34 cellular contexts compared by ENCODE assay signal in genomic region chr1:12245733-12246132, GRCh38.
"Had no signal": no experiment of that assay in that cellular context is flagged by ENCODE, and none has a peak within 500 bp of the region (broad histone marks: within the 10 kb centered on the region; RNA-seq: fewer than 3 reads in every experiment).

No MANE protein-coding gene starts in this region.

- H3K4me3 ChIP-seq: psoas muscle, smooth muscle cell had no signal

- H2AFZ ChIP-seq: parathyroid adenoma had no signal

- DNase-seq: activated CD4-positive, alpha-beta memory T cell treated with anti-CD3 and anti-CD28 coated beads, Interleukin-2, amount 10 ng/mL, durations not matched to agents 7 days and 5 days; activated CD4-positive, alpha-beta T cell treated with anti-CD3 and anti-CD28 coated beads for 1 hour; activated CD4-positive, alpha-beta T cell treated with anti-CD3 and anti-CD28 coated beads, Interleukin-2, amount 10 ng/mL, durations not matched to agents 7 days and 5 days; activated CD8-positive, alpha-beta memory T cell treated with anti-CD3 and anti-CD28 coated beads, Interleukin-2, amount 50 U/mL, for 48 hours; activated gamma-delta T cell treated with Interleukin-2 at 50 U/mL for 16 hours; activated naive CD4-positive, alpha-beta T cell treated with anti-CD3 and anti-CD28 coated beads, Interleukin-2, amount 50 U/mL, for 16 hours; activated T-cell treated with anti-CD3 and anti-CD28 coated beads, Interleukin-2, amount 50 U/mL, for 4 hours; amygdala; dermis blood vessel endothelial cell; effector CD8-positive, alpha-beta T cell; glutamatergic neuron; left cardiac atrium; left ventricle myocardium superior; naive thymus-derived CD4-positive, alpha-beta T cell; occipital lobe; psoas muscle; stimulated activated CD4-positive, alpha-beta T cell treated with anti-CD3 and anti-CD28 coated beads, Interleukin-15, amount 100 ng/mL, for 24 hours; stimulated activated CD4-positive, alpha-beta T cell treated with anti-CD3 and anti-CD28 coated beads, Interleukin-2, amount 100 ng/mL, for 24 hours; stimulated activated naive CD8-positive, alpha-beta T cell treated with anti-CD3 and anti-CD28 coated beads, Interleukin-15, Interleukin-2, amounts not matched to agents 100 U/mL and 50 U/mL, for 24 hours; substantia nigra; T-helper 2 cell; trophoblast cell had no signal

- H3K79me2 ChIP-seq: parathyroid adenoma had no signal

- H3K27ac Mint-ChIP-seq: activated CD4-positive, alpha-beta memory T cell treated with anti-CD3 and anti-CD28 coated beads, Interleukin-2, amount 10 ng/mL, durations not matched to agents 7 days and 5 days; activated CD4-positive, alpha-beta T cell treated with anti-CD3 and anti-CD28 coated beads, Interleukin-2, amount 10 ng/mL, durations not matched to agents 7 days and 5 days; activated T-helper 17 cell treated with anti-CD3 and anti-CD28 coated beads, Interleukin-2, amount 50 U/mL, for 72 hours; mesothelial cell of epicardium had no signal

- H3K4me3 Mint-ChIP-seq: activated CD4-positive, alpha-beta memory T cell treated with anti-CD3 and anti-CD28 coated beads, Interleukin-2, amount 10 ng/mL, durations not matched to agents 7 days and 5 days; activated CD4-positive, alpha-beta T cell treated with anti-CD3 and anti-CD28 coated beads, Interleukin-2, amount 10 ng/mL, durations not matched to agents 7 days and 5 days; activated T-cell treated with anti-CD3 and anti-CD28 coated beads, Interleukin-2, amount 50 U/mL, for 4 hours; activated T-helper 17 cell treated with anti-CD3 and anti-CD28 coated beads, Interleukin-2, amount 50 U/mL, for 72 hours; central memory CD8-positive, alpha-beta T cell; mesothelial cell of epicardium; naive thymus-derived CD4-positive, alpha-beta T cell; neural crest cell had no signal

- H3K9ac ChIP-seq: parathyroid adenoma had no signal

- H3K4me1 ChIP-seq: parathyroid adenoma had no signal

- FAIRE-seq: bronchial epithelial cell, endometrium, frontal cortex, keratinocyte, urothelium cell line had no signal

- H3K27me3 Mint-ChIP-seq: activated CD4-positive, alpha-beta memory T cell treated with anti-CD3 and anti-CD28 coated beads, Interleukin-2, amount 10 ng/mL, durations not matched to agents 7 days and 5 days; activated CD4-positive, alpha-beta T cell treated with anti-CD3 and anti-CD28 coated beads, Interleukin-2, amount 10 ng/mL, durations not matched to agents 7 days and 5 days; activated T-helper 17 cell treated with anti-CD3 and anti-CD28 coated beads, Interleukin-2, amount 50 U/mL, for 72 hours; central memory CD8-positive, alpha-beta T cell; naive thymus-derived CD4-positive, alpha-beta T cell had no signal

- ATAC-seq: activated T-cell treated with anti-CD3 and anti-CD28 coated beads, Interleukin-2, amount 50 U/mL, for 4 hours; activated T-helper 17 cell treated with anti-CD3 and anti-CD28 coated beads, Interleukin-2, amount 50 U/mL, for 72 hours; left cardiac atrium; left ventricle myocardium superior; naive thymus-derived CD4-positive, alpha-beta T cell; stimulated activated naive CD8-positive, alpha-beta T cell treated with anti-CD3 and anti-CD28 coated beads, Interleukin-15, Interleukin-2, amounts not matched to agents 100 U/mL and 50 U/mL, for 24 hours had no signal

- H3K4me2 ChIP-seq: smooth muscle cell had no signal

- H3K9me3 ChIP-seq: psoas muscle had no signal

- H3K4me1 Mint-ChIP-seq: activated CD4-positive, alpha-beta memory T cell treated with anti-CD3 and anti-CD28 coated beads, Interleukin-2, amount 10 ng/mL, durations not matched to agents 7 days and 5 days; activated CD4-positive, alpha-beta T cell treated with anti-CD3 and anti-CD28 coated beads, Interleukin-2, amount 10 ng/mL, durations not matched to agents 7 days and 5 days; activated T-helper 17 cell treated with anti-CD3 and anti-CD28 coated beads, Interleukin-2, amount 50 U/mL, for 72 hours; mesothelial cell of epicardium had no signal

- H3K27ac ChIP-seq: epithelial cell of prostate, parathyroid adenoma, psoas muscle had no signal

- H3K9me3 Mint-ChIP-seq: activated CD4-positive, alpha-beta memory T cell treated with anti-CD3 and anti-CD28 coated beads, Interleukin-2, amount 10 ng/mL, durations not matched to agents 7 days and 5 days; activated CD4-positive, alpha-beta T cell treated with anti-CD3 and anti-CD28 coated beads, Interleukin-2, amount 10 ng/mL, durations not matched to agents 7 days and 5 days; activated T-cell treated with anti-CD3 and anti-CD28 coated beads, Interleukin-2, amount 50 U/mL, for 4 hours; activated T-helper 17 cell treated with anti-CD3 and anti-CD28 coated beads, Interleukin-2, amount 50 U/mL, for 72 hours; central memory CD8-positive, alpha-beta T cell; mesothelial cell of epicardium; naive thymus-derived CD4-positive, alpha-beta T cell; neural crest cell had no signal
